18 cellular contexts compared by ENCODE assay signal in genomic region chr3:39188271-39189149, GRCh38. TPM values are rescaled to one million over a fixed set of nuclear protein-coding genes. Genes with fewer than 3 reads are reported as not detected.
"Had no signal": no experiment of that assay in that cellular context is flagged by ENCODE, and none has a peak within 500 bp of the region (broad histone marks: within the 10 kb centered on the region; RNA-seq: fewer than 3 reads in every experiment).

No MANE protein-coding gene starts in this region.

- H3K9me3 Mint-ChIP-seq: activated CD4-positive, alpha-beta T cell treated with anti-CD3 and anti-CD28 coated beads, Interleukin-2, amount 10 ng/mL, durations not matched to agents 24 days and 14 days; activated T-cell treated with anti-CD3 and anti-CD28 coated beads, Interleukin-2, amount 50 U/mL, for 4 hours; central memory CD8-positive, alpha-beta T cell; dendritic cell treated with granulocyte-macrophage colony-stimulating factor and Interleukin-4, amounts not matched to agents 40 ng/mL and 50 ng/mL, for 4 days had no signal

- DNase-seq: activated CD4-positive, alpha-beta T cell treated with anti-CD3 and anti-CD28 coated beads, Interleukin-2, amount 10 ng/mL, durations not matched to agents 24 days and 14 days; activated CD8-positive, alpha-beta T cell treated with anti-CD3 and anti-CD28 coated beads for 36 hours; activated effector memory CD4-positive, alpha-beta T cell treated with anti-CD3 and anti-CD28 coated beads, Interleukin-2, amount 50 U/mL, for 16 hours; activated naive CD4-positive, alpha-beta T cell treated with anti-CD3 and anti-CD28 coated beads, Interleukin-2, amount 50 U/mL, for 16 hours; activated T-cell treated with anti-CD3 and anti-CD28 coated beads, Interleukin-2, amount 50 U/mL, for 4 hours; aorta; brain microvascular endothelial cell; effector CD8-positive, alpha-beta T cell; left colon; mammary epithelial cell; stimulated activated naive CD4-positive, alpha-beta T cell treated with Interleukin-2 at 50 U/mL for 16 hours; uterus had no signal

- ATAC-seq: activated CD8-positive, alpha-beta T cell treated with anti-CD3 and anti-CD28 coated beads for 36 hours; activated T-cell treated with anti-CD3 and anti-CD28 coated beads, Interleukin-2, amount 50 U/mL, for 4 hours had no signal

- H3K36me3 ChIP-seq: brain microvascular endothelial cell, pancreas, tibial nerve, uterus had no signal

- H3K27ac ChIP-seq: brain microvascular endothelial cell, esophagus muscularis mucosa, pancreas, uterus had no signal

- H3K4me3 Mint-ChIP-seq: activated CD4-positive, alpha-beta T cell treated with anti-CD3 and anti-CD28 coated beads, Interleukin-2, amount 10 ng/mL, durations not matched to agents 24 days and 14 days; activated CD8-positive, alpha-beta T cell treated with anti-CD3 and anti-CD28 coated beads for 36 hours; activated T-cell treated with anti-CD3 and anti-CD28 coated beads, Interleukin-2, amount 50 U/mL, for 4 hours; central memory CD8-positive, alpha-beta T cell; dendritic cell treated with granulocyte-macrophage colony-stimulating factor and Interleukin-4, amounts not matched to agents 40 ng/mL and 50 ng/mL, for 4 days had no signal

- H3K4me3 ChIP-seq: esophagus muscularis mucosa, pancreas, tibial nerve, uterus had no signal

- H3K27me3 ChIP-seq: brain microvascular endothelial cell, esophagus muscularis mucosa, pancreas, tibial nerve, uterus had no signal

- H3K27me3 Mint-ChIP-seq: activated CD4-positive, alpha-beta T cell treated with anti-CD3 and anti-CD28 coated beads, Interleukin-2, amount 10 ng/mL, durations not matched to agents 24 days and 14 days; activated CD8-positive, alpha-beta T cell treated with anti-CD3 and anti-CD28 coated beads for 36 hours; central memory CD8-positive, alpha-beta T cell had no signal

- H3K27ac Mint-ChIP-seq: activated CD4-positive, alpha-beta T cell treated with anti-CD3 and anti-CD28 coated beads, Interleukin-2, amount 10 ng/mL, durations not matched to agents 24 days and 14 days; activated CD8-positive, alpha-beta T cell treated with anti-CD3 and anti-CD28 coated beads for 36 hours had no signal

- H3K4me1 ChIP-seq: uterus had no signal

- H3K9me3 ChIP-seq: esophagus muscularis mucosa, pancreas, tibial nerve, uterus had no signal

RNA-seq across cellular contexts. Expression of gene XIRP1, which starts 3.9 kb away (rescaled TPM):
- total RNA-seq: endothelial cell of umbilical vein, left colon, mammary epithelial cell, tibial nerve had no signal
- polyA plus RNA-seq: endothelial cell of umbilical vein, mammary epithelial cell had no signal
